21 cellular contexts compared by ENCODE assay signal in the genomic region with DNA sequence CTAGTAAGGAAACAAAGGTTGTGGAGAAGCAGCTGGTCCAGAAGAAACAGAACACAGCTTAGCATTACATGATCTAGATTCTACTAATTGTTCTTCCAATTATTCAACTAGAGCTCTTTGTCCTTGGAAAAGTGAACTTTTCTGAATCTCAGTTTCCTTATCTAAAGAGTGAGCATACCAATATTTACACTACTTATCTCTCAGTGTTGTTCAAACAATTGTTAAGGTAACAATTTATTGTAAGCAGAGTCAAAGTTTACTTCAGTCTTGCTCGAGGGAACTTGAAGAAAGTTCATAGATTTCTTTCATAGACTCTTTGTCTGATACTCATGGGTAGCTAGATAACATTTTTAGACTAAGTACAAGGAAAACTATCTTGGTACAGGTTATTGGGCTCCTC.
"Had no signal": no experiment of that assay in that cellular context is flagged by ENCODE, and none has a peak within 500 bp of the region (broad histone marks: within the 10 kb centered on the region; RNA-seq: fewer than 3 reads in every experiment).

No MANE protein-coding gene starts in this region.

- FAIRE-seq: endometrium, frontal cortex, keratinocyte had no signal

- DNase-seq: cortex of kidney; dorsolateral prefrontal cortex; effector CD8-positive, alpha-beta T cell; heart right ventricle; mesendoderm; naive thymus-derived CD4-positive, alpha-beta T cell; nephron progenitor cell; posterior cingulate gyrus; sigmoid colon; stimulated activated CD4-positive, alpha-beta T cell treated with anti-CD3 and anti-CD28 coated beads, Interleukin-12 subunit alpha, Interleukin-12 subunit beta, amount 100 ng/mL, for 4 hours; stimulated activated naive CD4-positive, alpha-beta T cell; stomach; substantia nigra; transverse colon had no signal

- H3K36me3 ChIP-seq: heart right ventricle, right atrium auricular region, sigmoid colon, stomach, thoracic aorta, transverse colon had no signal

- H3K27ac ChIP-seq: dorsolateral prefrontal cortex, heart right ventricle, right atrium auricular region, sigmoid colon, skin epidermis, thoracic aorta had no signal

- H3K9me3 ChIP-seq: right atrium auricular region, sigmoid colon, stomach, thoracic aorta, transverse colon had no signal

- H3K4me1 ChIP-seq: right atrium auricular region, sigmoid colon, transverse colon had no signal

- H3K4me3 ChIP-seq: dorsolateral prefrontal cortex, heart right ventricle, right atrium auricular region, sigmoid colon, skin epidermis, stomach, thoracic aorta, transverse colon had no signal

- ATAC-seq: esophagus mucosa; heart right ventricle; naive thymus-derived CD4-positive, alpha-beta T cell had no signal

- H3K27me3 ChIP-seq: dorsolateral prefrontal cortex, heart right ventricle, right atrium auricular region, sigmoid colon, stomach, transverse colon had no signal
